Comparison of ENCODE assay signal across 8 cellular contexts in the genomic region with DNA sequence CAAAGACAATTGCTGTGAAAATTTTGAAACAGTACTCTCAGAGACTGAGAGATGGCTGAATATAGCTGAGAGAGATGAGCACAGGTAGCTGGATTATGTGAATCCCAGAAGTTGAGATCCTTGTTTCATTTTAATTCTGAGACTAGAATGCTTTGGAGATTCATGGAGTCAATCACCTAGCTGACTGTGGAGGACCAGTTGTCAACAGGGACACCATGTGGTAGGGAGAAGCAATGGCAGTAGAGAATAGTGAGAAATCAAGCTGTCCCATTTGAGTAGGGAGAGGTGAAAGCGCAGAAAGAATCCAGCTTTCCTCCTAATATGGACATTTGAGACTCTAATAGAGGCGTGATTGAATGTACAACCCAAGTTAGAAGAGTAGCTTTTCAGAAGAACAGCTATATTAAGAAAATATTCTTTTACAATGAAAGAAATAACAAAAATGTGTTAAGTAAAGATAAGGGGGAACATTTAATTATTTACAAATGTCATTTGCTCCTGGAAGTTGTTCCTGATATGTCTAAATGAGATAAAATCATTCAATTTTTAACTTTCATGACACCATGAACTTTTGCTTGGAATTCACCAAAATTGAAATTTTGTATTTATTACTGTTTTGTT. TPM values are rescaled to one million over a fixed set of nuclear protein-coding genes. Genes with fewer than 3 reads are reported as not detected.
DNase-seq lines count a peak whose midpoint lies in the region; ATAC-seq, FAIRE-seq and TF ChIP-seq lines count a peak whose summit lies in the region.

No MANE protein-coding gene starts in this region.

- TF ChIP-seq EP300 in A549 (IDR thresholded peaks at IDR 0.05) (no peak), K562 (IDR thresholded peaks at IDR 0.05; ENCODE audit: low read length) (no peak)

- FAIRE-seq in A549 (lab: Jason Lieb, UNC) (no peak), K562 (lab: Jason Lieb, UNC) (no peak), urothelium cell line (lab: Jason Lieb, UNC) (no peak)

- H4K20me1 ChIP-seq in K562 (replicated peaks; ENCODE audit: control insufficient read depth, insufficient read depth, low read length): no peaks in the 10 kb centered on the region

- no peak overlapping the region for H3K27ac ChIP-seq in A549
- H3K27ac ChIP-seq in K562 (ENCODE audit: extremely low read depth, low read depth, low read length): no peak overlapping the region

- H3K4me3 ChIP-seq in A549 (no peak overlapping the region), K562 (no peak overlapping the region), kidney epithelial cell (ENCODE audit: low read depth, low read length) (no peak overlapping the region)

- in situ Hi-C loops in K562 (cut with MboI): no loop called here

- CTCF ChIA-PET in A549 (lab: Yijun Ruan, JAX) (interaction anchor here (0.7 to 2.0 kb wide), 25 partner anchors 10 to 1611 kb away, joined by 3 to 14 read pairs (median 4); a partner anchor contains a TSS), K562 (lab: Yijun Ruan, JAX; ENCODE audit: low intra/inter-chr PET ratio) (no interaction called here)

- 27% methylated on average over 2 of the region's 2 CpGs for WGBS in A549 (ENCODE audit: missing lambda C conversion rate)
- WGBS in K562 (ENCODE audit: insufficient coverage, low coverage, missing lambda C conversion rate): 3% methylated on average over 2 of the region's 2 CpGs

- H2AFZ ChIP-seq in K562 (ENCODE audit: low read depth, low read length): no peak overlapping the region

- H3K4me2 ChIP-seq in A549 (no peak overlapping the region), K562 (ENCODE audit: insufficient read depth, low read length) (no peak overlapping the region)

- TF ChIP-seq POLR2A in A549 (IDR thresholded peaks at IDR 0.05; ENCODE audit: low read length) (no peak), K562 (conservative IDR thresholded peaks at IDR 0.05) (no peak)

- H3K9me3 ChIP-seq in A549 (no peaks in the 10 kb centered on the region), K562 (replicated peaks; ENCODE audit: control insufficient read depth, insufficient read depth, low read depth, low read length) (no peaks in the 10 kb centered on the region; the same call in 1 of the 2 replicates)

- DNase-seq in A549 (ENCODE audit: low read depth in 1 of 2, low spot score in 1 of 2) (peak; percentile 22 to 54), NCI-H2107 treated with DMSO at 0.1 percent for 48 hours (lab: John Stamatoyannopoulos, UW; ENCODE audit: unreplicated experiment) (peak; percentile 22), K562 (ENCODE audit: extremely low read depth in 1 of 4, low spot score in 3 of 4) (peak in 3 of 4 experiments; percentile 6 to 11 (median 6)), kidney epithelial cell (ENCODE audit: low read depth) (peak; percentile 51), urothelium cell line (ENCODE audit: low spot score) (peak; percentile 66)

- POLR2A ChIA-PET in A549 (lab: Yijun Ruan, JAX) (no interaction called here), K562 (lab: Yijun Ruan, JAX) (no interaction called here)

- TF ChIP-seq CTCF in A549 (IDR thresholded peaks at IDR 0.05) (peak; percentile 62), K562 (IDR thresholded peaks at IDR 0.05 in 2 of 3, conservative IDR thresholded peaks at IDR 0.05 in 1 of 3; ENCODE audit: insufficient read depth in 2 of 3, low read depth in 1 of 3, low read length in 3 of 3) (peak in 2 of 3 experiments; percentile 14 to 20; a peak in 2 of 6 replicates), kidney epithelial cell (IDR thresholded peaks at IDR 0.05; ENCODE audit: insufficient read depth, low read length, poor library complexity, severe bottlenecking) (peak; percentile 84)

- BruUV-seq in K562 (replicated peaks; lab: Mats Ljungman, UMichigan): no TSS peak

- no peak overlapping the region for H3K9ac ChIP-seq in K562 (ENCODE audit: insufficient read depth in 1 of 2, low read depth in 2 of 2, low read length in 2 of 2)

- H3K9me1 ChIP-seq in K562 (ENCODE audit: control insufficient read depth, insufficient read depth, low read length): no peaks in the 10 kb centered on the region

- H3K36me3 ChIP-seq in K562 (ENCODE audit: control insufficient read depth, insufficient read depth, low read length): no peaks in the 10 kb centered on the region
- H3K36me3 ChIP-seq in kidney epithelial cell (ENCODE audit: control insufficient read depth, insufficient read depth, low read length): no peaks in the 10 kb centered on the region

- intact Hi-C loops in K562 (cut with micrococcal nuclease): no loop called here

- TF ChIP-seq RAD21 in A549 (conservative IDR thresholded peaks at IDR 0.05 in 1 of 2, IDR thresholded peaks at IDR 0.05 in 1 of 2) (peak; percentile 73 to 79), K562 (CRISPR knock-in tag; conservative IDR thresholded peaks at IDR 0.05 in 1 of 2, IDR thresholded peaks at IDR 0.05 in 1 of 2) (no peak)

- H3K27me3 ChIP-seq in K562 (ENCODE audit: control insufficient read depth in 2 of 2, insufficient read depth in 2 of 2, low read length in 2 of 2) (no peaks in the 10 kb centered on the region), kidney epithelial cell (ENCODE audit: control insufficient read depth, insufficient read depth, low read length) (no peaks in the 10 kb centered on the region)

- ATAC-seq in A549 (peak; percentile 91 to 94), GM18499 (IDR thresholded peaks at IDR 0.05; ENCODE audit: insufficient read depth, unreplicated experiment) (peak; percentile 78), HG02938 (IDR thresholded peaks at IDR 0.05; ENCODE audit: unreplicated experiment) (peak; percentile 66), K562 (no peak), HG03108 (IDR thresholded peaks at IDR 0.05; ENCODE audit: unreplicated experiment) (no peak)

- H3K4me1 ChIP-seq in A549 (no peaks in the 10 kb centered on the region), K562 (replicated peaks in 1 of 2; ENCODE audit: control insufficient read depth in 2 of 2, insufficient read depth in 2 of 2, low read length in 2 of 2) (no peaks in the 10 kb centered on the region)

- H3K79me2 ChIP-seq in K562 (ENCODE audit: control insufficient read depth, insufficient read depth, low read length): no peaks in the 10 kb centered on the region

TF ChIP-seq in A549, 52 proteins besides CTCF, POLR2A, EP300 and RAD21:
- TF ChIP-seq SMC3 (IDR thresholded peaks at IDR 0.05): peak; percentile 69
- TF ChIP-seq, protein P1, sequence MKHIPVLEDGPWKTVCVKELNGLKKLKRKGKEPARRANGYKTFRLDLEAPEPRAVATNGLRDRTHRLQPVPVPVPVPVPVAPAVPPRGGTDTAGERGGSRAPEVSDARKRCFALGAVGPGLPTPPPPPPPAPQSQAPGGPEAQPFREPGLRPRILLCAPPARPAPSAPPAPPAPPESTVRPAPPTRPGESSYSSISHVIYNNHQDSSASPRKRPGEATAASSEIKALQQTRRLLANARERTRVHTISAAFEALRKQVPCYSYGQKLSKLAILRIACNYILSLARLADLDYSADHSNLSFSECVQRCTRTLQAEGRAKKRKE (CRISPR knock-in tag; IDR thresholded peaks at IDR 0.05; ENCODE audit: low read depth): no peak
- TF ChIP-seq JUN (IDR thresholded peaks at IDR 0.05): no peak
- TF ChIP-seq NPAS2 (CRISPR knock-in tag; IDR thresholded peaks at IDR 0.05; ENCODE audit: borderline replicate concordance): no peak
TF ChIP-seq in A549: peak in this region for 1.

TF ChIP-seq in K562, 482 proteins besides CTCF, POLR2A, EP300 and RAD21 (continues in another document):
- TF ChIP-seq RBM22 (IDR thresholded peaks at IDR 0.05; ENCODE audit: low read depth, low read length, poor library complexity, severe bottlenecking): no peak
- TF ChIP-seq TCF3 (CRISPR knock-in tag; IDR thresholded peaks at IDR 0.05): no peak
- TF ChIP-seq MYBL2 (IDR thresholded peaks at IDR 0.05; ENCODE audit: low read depth): no peak
- no peak for TF ChIP-seq MYBL2 (CRISPR knock-in tag; IDR thresholded peaks at IDR 0.05; ENCODE audit: borderline replicate concordance)
- no peak for TF ChIP-seq RBM34 (IDR thresholded peaks at IDR 0.05; ENCODE audit: borderline replicate concordance, insufficient read depth, low read length)
- no peak for TF ChIP-seq ETS2 (tag; IDR thresholded peaks at IDR 0.05; ENCODE audit: borderline replicate concordance, poor library complexity, severe bottlenecking)

RNA-seq across cellular contexts. Expression of a gene that starts 30.3 kb away (rescaled TPM):
- polyA plus RNA-seq in A549 (2011; rRNA removed): 2.7 and 3.1 TPM in 2 replicates
- 0.34 and 0.35 TPM in 2 replicates for polyA plus RNA-seq in A549 (2012; cell fraction: cytosol; rRNA removed)
- 0.31 and 0.53 TPM in 2 replicates for polyA plus RNA-seq in A549 (2012; cell fraction: nucleus; rRNA removed)
- 1.8 to 2.7 TPM (median 2.2 TPM) in 3 replicates for polyA plus RNA-seq in A549 (2017; fragmentation: RNase III; extraction: RNeasy Plus Mini Kit Qiagen cat#74134 plus additional on column Dnase treatment)
- 1.2 and 1.7 TPM in 2 replicates for polyA minus RNA-seq in A549 (2011; rRNA and poly(A)+ RNA removed)
- not detected in 2 replicates for total RNA-seq in K562 (2011; cell fraction: chromatin; rRNA removed; ENCODE audit: low replicate concordance)
- total RNA-seq in K562 (2011; cell fraction: nucleolus; rRNA removed): not detected in 2 replicates
- total RNA-seq in K562 (2011; cell fraction: nucleoplasm; rRNA removed): not detected in 2 replicates
- total RNA-seq in K562 (2014; rRNA removed): not detected in 2 replicates
- total RNA-seq in K562 (2014; rRNA removed; fragmentation: Illumina TruSeq; extraction: Trizol): not detected in 2 replicates
- total RNA-seq in K562 (2015; rRNA removed; fragmentation: Illumina TruSeq; extraction: Trizol): not detected in 2 replicates
- not detected in 2 replicates for total RNA-seq in K562 (2021)
- not detected in 2 replicates for polyA plus RNA-seq in K562 (2011; rRNA removed)
- not detected in 2 replicates for polyA plus RNA-seq in K562 (2011; cell fraction: cytosol; rRNA removed)
- not detected in 2 replicates for polyA plus RNA-seq in K562 (2011; cell fraction: nucleus; rRNA removed)
- not detected in 2 replicates for polyA plus RNA-seq in K562 (2012)
- not detected in 2 replicates for polyA plus RNA-seq in K562 (2014; fragmentation: Illumina TruSeq; extraction: Trizol)
- polyA plus RNA-seq in K562 (2014; fragmentation: Nextera tagmentation; extraction: Ambion mirVana): not detected
- polyA plus RNA-seq in K562 (2014; rRNA removed): not detected in 2 replicates
- not detected in 2 replicates for polyA minus RNA-seq in K562 (2011; rRNA and poly(A)+ RNA removed)
- polyA minus RNA-seq in K562 (2011; cell fraction: cytosol; rRNA and poly(A)+ RNA removed): not detected in 2 replicates
- not detected in 2 replicates for polyA minus RNA-seq in K562 (2011; cell fraction: nucleus; rRNA and poly(A)+ RNA removed)
- 5.9 and 11.6 TPM in 2 replicates for total RNA-seq in kidney epithelial cell

Comparison
In these comparisons a context has a peak if more than half of its experiments do, and no peak if none do; other contexts are left out.
1. ATAC-seq: peak in A549 (2 of 2), GM18499 (single experiment) and HG02938 (single experiment); none in K562 (single experiment) and HG03108 (single experiment).
2. DNase-seq: peak in every context shown above with its lines; median percentile 66 in urothelium cell line; 51 in kidney epithelial cell; 38 in A549; 22 in NCI-H2107 treated with DMSO at 0.1 percent for 48 hours; 6 in K562.
3. CTCF ChIP-seq: peak in every context shown above with its lines; median percentile 84 in kidney epithelial cell; 62 in A549; 17 in K562.